In the genomic region with DNA sequence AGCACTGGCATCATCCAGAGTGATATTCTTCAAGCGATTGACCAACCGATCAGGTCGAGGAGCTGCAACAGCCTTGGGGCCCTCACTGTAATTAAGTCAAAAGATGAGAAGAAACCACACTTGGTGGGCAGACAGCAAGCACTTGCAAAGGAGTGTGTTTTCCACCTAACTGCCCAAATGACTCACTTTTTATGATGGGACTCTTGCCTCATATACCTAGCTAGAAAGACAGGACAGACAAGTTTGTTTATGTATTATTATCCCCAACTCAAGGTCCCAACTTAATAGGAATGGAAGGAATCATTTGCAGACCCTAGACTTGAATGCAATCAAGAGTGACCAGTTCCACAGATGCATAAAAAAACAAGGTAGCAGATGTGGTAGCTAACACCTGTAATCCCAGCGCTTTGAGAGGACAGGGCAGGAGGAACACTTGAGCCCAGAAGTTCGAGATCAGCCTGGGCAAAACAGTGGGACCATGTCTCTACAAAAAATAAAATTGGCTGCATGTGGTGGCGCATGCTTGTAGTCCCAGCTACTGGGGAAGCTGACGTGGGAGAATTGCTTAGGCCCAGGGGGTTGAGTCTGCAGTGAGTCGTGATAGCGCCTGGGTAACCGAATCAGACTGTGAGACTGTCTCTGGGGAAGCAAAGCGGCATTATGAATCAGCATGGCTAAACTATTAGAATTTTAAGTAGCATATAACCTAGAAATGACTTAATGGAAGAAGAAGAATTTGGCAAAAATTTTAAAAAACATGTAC, we compare ENCODE assay signal across 13 cellular contexts. TPM values are rescaled to one million over a fixed set of nuclear protein-coding genes. Genes with fewer than 3 reads are reported as not detected.
A peak's percentile ranks its signal among the peaks of the same experiment; 100 is the strongest.
DNase-seq lines count a peak whose midpoint lies in the region; ATAC-seq and TF ChIP-seq lines count a peak whose summit lies in the region.
"Had no signal": no experiment of that assay in that cellular context is flagged by ENCODE, and none has a peak within 500 bp of the region (broad histone marks: within the 10 kb centered on the region; RNA-seq: fewer than 3 reads in every experiment).

No MANE protein-coding gene starts in this region.

- intact Hi-C loops in CD14-positive monocyte (cut with micrococcal nuclease) = loop anchor here in 1 of 2 donors (5.0 kb wide), 1 partner anchor 38 kb away; the partner anchor contains the start of gene CSDE1

- peaks cover 58 to 71% of the 10 kb centered on the region in 2 donors for H3K36me3 Mint-ChIP-seq in CD14-positive monocyte

- ATAC-seq in HG03432 (IDR thresholded peaks at IDR 0.05; ENCODE audit: unreplicated experiment) = no peak
- ATAC-seq: Panc1 had no signal

- DNase-seq in stimulated activated CD4-positive, alpha-beta T cell treated with anti-CD3 and anti-CD28 coated beads, Interleukin-15, amount 100 ng/mL, for 24 hours = peak; percentile 30
- no peak for DNase-seq in stimulated activated CD4-positive, alpha-beta T cell treated with anti-CD3 and anti-CD28 coated beads, Interleukin-4, amount 100 ng/mL, for 4 hours
- peak; percentile 15 for DNase-seq in activated naive CD4-positive, alpha-beta T cell treated with anti-CD3 and anti-CD28 coated beads, Interleukin-2, amount 50 U/mL, for 16 hours
- DNase-seq in iris pigment epithelial cell (ENCODE audit: low read depth) = peak; percentile 62
- no peak for DNase-seq in CD14-positive monocyte (ENCODE audit: low spot score)
- DNase-seq in retina = no peak
- no peak for DNase-seq in ureter (ENCODE audit: low spot score)
- DNase-seq: activated B cell treated with CpG ODN at 0.5 μM for 24 hours, NCI-H1930, nucleus accumbens had no signal

- H3K4me3 Mint-ChIP-seq in CD14-positive monocyte = no peak overlapping the region
- H3K4me3 Mint-ChIP-seq: activated B cell treated with CpG ODN at 0.5 μM for 24 hours had no signal

- TF ChIP-seq CTCF in CD14-positive monocyte (IDR thresholded peaks at IDR 0.05) = no peak

- peaks cover 14% of the 10 kb centered on the region for H3K4me1 Mint-ChIP-seq in CD14-positive monocyte

- H3K9me3 Mint-ChIP-seq in CD14-positive monocyte = no peaks in the 10 kb centered on the region
- H3K9me3 Mint-ChIP-seq: activated B cell treated with CpG ODN at 0.5 μM for 24 hours had no signal

- peak overlapping the region in 3 of 7 donors; percentile 21 to 45 (median 36) for H3K27ac Mint-ChIP-seq in CD14-positive monocyte
- H3K27ac Mint-ChIP-seq: activated B cell treated with CpG ODN at 0.5 μM for 24 hours had no signal

- no peaks in the 10 kb centered on the region for H3K27me3 Mint-ChIP-seq in CD14-positive monocyte (ENCODE audit: low read depth in 3 of 3)
- H3K27me3 Mint-ChIP-seq: activated B cell treated with CpG ODN at 0.5 μM for 24 hours had no signal

RNA-seq across cellular contexts. Expression of gene NRAS, which starts 2.3 kb away (rescaled TPM):
- polyA plus RNA-seq in CD14-positive monocyte = 10 to 100 TPM; 40.8 to 42.7 TPM
- 21.7 TPM for total RNA-seq in ureter

RNA-seq across cellular contexts. Expression of gene AMPD1, which starts 23.5 kb away (rescaled TPM):
- polyA plus RNA-seq in CD14-positive monocyte = not detected
- total RNA-seq in ureter = 0.86 TPM
- total RNA-seq: activated B cell treated with CpG ODN at 0.5 μM for 24 hours, cerebellum had no signal

RNA-seq across cellular contexts. Expression of gene CSDE1, which starts 38.9 kb away (rescaled TPM):
- polyA plus RNA-seq in CD14-positive monocyte = 100 to 1,000 TPM; 251 to 324 TPM
- 612 TPM for total RNA-seq in ureter

RNA-seq across cellular contexts. Expression of gene DENND2C, which starts 49.0 kb away (rescaled TPM):
- polyA plus RNA-seq in CD14-positive monocyte = under 1 TPM; 0.06 to 0.07 TPM
- total RNA-seq in ureter = 8.4 TPM

Comparison
In these comparisons a context has a peak if more than half of its experiments do, and no peak if none do; other contexts are left out.
1. DNase-seq: peak in stimulated activated CD4-positive, alpha-beta T cell treated with anti-CD3 and anti-CD28 coated beads, Interleukin-15, amount 100 ng/mL, for 24 hours (single experiment), activated naive CD4-positive, alpha-beta T cell treated with anti-CD3 and anti-CD28 coated beads, Interleukin-2, amount 50 U/mL, for 16 hours (single experiment) and iris pigment epithelial cell (single experiment); none in stimulated activated CD4-positive, alpha-beta T cell treated with anti-CD3 and anti-CD28 coated beads, Interleukin-4, amount 100 ng/mL, for 4 hours (0 of 2), CD14-positive monocyte (single experiment), retina (single experiment) and ureter (single experiment).